ENCODE assay signal across 8 cellular contexts in genomic region chr11:18012906-18013781, GRCh38. TPM values are rescaled to one million over a fixed set of nuclear protein-coding genes. Genes with fewer than 3 reads are reported as not detected.
DNase-seq lines count a peak whose midpoint lies in the region; TF ChIP-seq lines count a peak whose summit lies in the region.

Gene SERGEF, minus strand, starts transcription at chr11:18013047. Its CDS starts 37 bp downstream, at chr11:18013010.

- H3K36me3 Mint-ChIP-seq in HFFc6 (ENCODE audit: low read depth): no peaks in the 10 kb centered on the region

- peak within 1 kb of the TSS; percentile 66 for H3K27ac ChIP-seq in temporal lobe (ENCODE audit: low read depth, low read length)

- H3K9me3 Mint-ChIP-seq in HFFc6: no peaks in the 10 kb centered on the region

- H3K27ac Mint-ChIP-seq in HFFc6: peak within 1 kb of the TSS; percentile 58

- in situ Hi-C loops in SK-MEL-5 (cut with HindIII; ENCODE audit: low pct_unique_long_range_greater_than_20kb, low sequenced_read_pairs): no loop called here

- H3K4me3 Mint-ChIP-seq in HFFc6: peak within 1 kb of the TSS; percentile 97

- DNase-seq in GM04504 (ENCODE audit: low read depth) (peak; percentile 68), HFFc6 (peak; percentile 71), NAMALWA (ENCODE audit: low spot score) (peak; percentile 91), SK-MEL-5 (ENCODE audit: low read depth, low spot score) (peak; percentile 89), germinal center (ENCODE audit: low spot score) (peak; percentile 95), occipital lobe (lab: John Stamatoyannopoulos, UW) (peak; percentile 82)
- peak; percentile 92 for DNase-seq in activated naive CD4-positive, alpha-beta T cell treated with Interleukin-2 at 50 U/mL for 16 hours

- peak; percentile 66 for TF ChIP-seq CTCF in HFFc6 (IDR thresholded peaks at IDR 0.05)

- peaks cover 4% of the 10 kb centered on the region for H3K27me3 Mint-ChIP-seq in HFFc6 (ENCODE audit: insufficient read depth)

- peaks cover 21% of the 10 kb centered on the region for H3K4me1 Mint-ChIP-seq in HFFc6 (ENCODE audit: low read depth)

RNA-seq across cellular contexts. Expression of gene SERGEF, which starts in this region (rescaled TPM):
- total RNA-seq in HFFc6 (2021; fragmentation: NEBNext Ultra II Directional; extraction: Animal tissue kit (Norgen Biotek cat#: 25700)): 10 to 100 TPM; 13.5 to 19.3 (median 17.7) TPM
- 24.1 and 35.1 TPM in 2 replicates for total RNA-seq in SK-MEL-5 (2014; rRNA removed; shearing (Covaris generic))
- polyA plus RNA-seq in SK-MEL-5 (2015; cell fraction: cytosol; rRNA removed): 21.9 and 24.9 TPM in 2 replicates
- 27.5 and 37.5 TPM in 2 replicates for polyA plus RNA-seq in SK-MEL-5 (2015; cell fraction: nucleus; rRNA removed)
- total RNA-seq in occipital lobe: 45.5 TPM
- total RNA-seq in temporal lobe: 41.1 TPM

Comparison
In these comparisons a context has a peak if more than half of its experiments do, and no peak if none do; other contexts are left out.
1. Peak in every context shown above with its lines: DNase-seq and H3K27ac ChIP-seq.